19 cellular contexts compared by ENCODE assay signal in genomic region chr2:65456074-65456473, GRCh38. TPM values are rescaled to one million over a fixed set of nuclear protein-coding genes. Genes with fewer than 3 reads are reported as not detected.
DNase-seq lines count a peak whose midpoint lies in the region; ATAC-seq and TF ChIP-seq lines count a peak whose summit lies in the region.
"Had no signal": no experiment of that assay in that cellular context is flagged by ENCODE, and none has a peak within 500 bp of the region (broad histone marks: within the 10 kb centered on the region; RNA-seq: fewer than 3 reads in every experiment).

No MANE protein-coding gene starts in this region.

- intact Hi-C loops in uterus (cut with DNase I; ENCODE audit: low total_unique reads): no loop called here

- no peak for TF ChIP-seq POLR2A in uterus (IDR thresholded peaks at IDR 0.05)

- H3K27me3 ChIP-seq in uterus: no peaks in the 10 kb centered on the region

- H3K36me3 ChIP-seq in uterus: no peaks in the 10 kb centered on the region

- H3K27ac ChIP-seq in epithelial cell of prostate (no peak overlapping the region), uterus (no peak overlapping the region)

- no peaks in the 10 kb centered on the region for H3K4me1 ChIP-seq in uterus

- DNase-seq in GM03348 (ENCODE audit: low spot score): peak; percentile 39
- DNase-seq in RKO (ENCODE audit: low spot score): peak; percentile 72
- peak; percentile 64 for DNase-seq in epithelial cell of prostate (ENCODE audit: low read depth, low spot score)
- peak; percentile 93 for DNase-seq in renal cortical epithelial cell (ENCODE audit: low read depth)
- DNase-seq in uterus: no peak
- no peak for DNase-seq in cerebellar nuclear complex (lab: John Stamatoyannopoulos, UW)
- DNase-seq in retina: no peak
- DNase-seq: activated CD4-positive, CD25-positive, alpha-beta regulatory T cell treated with anti-CD3 and anti-CD28 coated beads, Interleukin-2, amount 50 U/mL, for 72 hours; activated CD8-positive, alpha-beta memory T cell treated with anti-CD3 and anti-CD28 coated beads, Interleukin-2, amount 50 U/mL, for 4 hours; activated naive CD4-positive, alpha-beta T cell treated with anti-CD3 and anti-CD28 coated beads, Interleukin-2, amount 50 U/mL, for 16 hours; H9; head of caudate nucleus; KBM-7; left cardiac atrium; NCI-H146; NCI-H524; T-cell had no signal

- TF ChIP-seq CTCF in uterus (IDR thresholded peaks at IDR 0.05): no peak

- H3K4me3 ChIP-seq in uterus: no peak overlapping the region

- H3K9me3 ChIP-seq in uterus: no peaks in the 10 kb centered on the region

- no peak for ATAC-seq in GM21423 (IDR thresholded peaks at IDR 0.05; ENCODE audit: unreplicated experiment)
- ATAC-seq: left cardiac atrium, Panc1, T-cell had no signal

RNA-seq across cellular contexts. Expression of gene SPRED2, which starts 23.7 kb away (rescaled TPM):
- 4.9 and 16.2 TPM in 2 replicates for total RNA-seq in renal cortical epithelial cell
- 10 to 100 TPM; 15.6 to 63.0 (median 44.8) TPM for total RNA-seq in uterus

Comparison
In these comparisons a context has a peak if more than half of its experiments do, and no peak if none do; other contexts are left out.
1. DNase-seq: peak in GM03348 (single experiment), RKO (single experiment), epithelial cell of prostate (single experiment) and renal cortical epithelial cell (single experiment); none in uterus (0 of 2), cerebellar nuclear complex (0 of 2) and retina (single experiment).